Comparison of ENCODE assay signal across 34 cellular contexts in genomic region chr1:230812568-230812967, GRCh38.
"Had no signal": no experiment of that assay in that cellular context is flagged by ENCODE, and none has a peak within 500 bp of the region (broad histone marks: within the 10 kb centered on the region; RNA-seq: fewer than 3 reads in every experiment).

No MANE protein-coding gene starts in this region.

- ATAC-seq: activated CD8-positive, alpha-beta T cell treated with anti-CD3 and anti-CD28 coated beads for 36 hours; activated naive CD8-positive, alpha-beta T cell treated with anti-CD3 and anti-CD28 coated beads, Interleukin-2, amount 50 U/mL, for 24 hours had no signal

- H3K4me1 Mint-ChIP-seq: activated B cell treated with CpG ODN at 0.5 μM for 24 hours; activated CD4-positive, alpha-beta T cell treated with anti-CD3 and anti-CD28 coated beads, Interleukin-2, amount 10 ng/mL, durations not matched to agents 24 days and 14 days; activated naive CD4-positive, alpha-beta T cell treated with anti-CD3 and anti-CD28 coated beads, Interleukin-2, amount 10 ng/mL, durations not matched to agents 7 days and 5 days; activated naive CD4-positive, alpha-beta T cell treated with anti-CD3 and anti-CD28 coated beads, Interleukin-2, amount 50 U/mL, for 24 hours; activated naive CD8-positive, alpha-beta T cell treated with anti-CD3 and anti-CD28 coated beads, Interleukin-2, amount 10 ng/mL, durations not matched to agents 7 days and 5 days; activated naive CD8-positive, alpha-beta T cell treated with anti-CD3 and anti-CD28 coated beads, Interleukin-2, amount 50 U/mL, for 24 hours; central memory CD8-positive, alpha-beta T cell had no signal

- H3K4me3 ChIP-seq: ascending aorta, cardiac muscle cell had no signal

- H3K36me3 Mint-ChIP-seq: activated naive CD4-positive, alpha-beta T cell treated with anti-CD3 and anti-CD28 coated beads, Interleukin-2, amount 10 ng/mL, durations not matched to agents 7 days and 5 days; activated naive CD4-positive, alpha-beta T cell treated with anti-CD3 and anti-CD28 coated beads, Interleukin-2, amount 50 U/mL, for 24 hours; activated naive CD8-positive, alpha-beta T cell treated with anti-CD3 and anti-CD28 coated beads, Interleukin-2, amount 10 ng/mL, durations not matched to agents 7 days and 5 days had no signal

- H3K27ac ChIP-seq: ascending aorta, cardiac muscle cell, VCaP had no signal

- FAIRE-seq: bronchial epithelial cell had no signal

- H3K27ac Mint-ChIP-seq: activated B cell treated with CpG ODN at 0.5 μM for 24 hours; activated CD4-positive, alpha-beta memory T cell treated with anti-CD3 and anti-CD28 coated beads for 36 hours; activated CD4-positive, alpha-beta T cell treated with anti-CD3 and anti-CD28 coated beads, Interleukin-2, amount 10 ng/mL, durations not matched to agents 24 days and 14 days; activated CD8-positive, alpha-beta T cell treated with anti-CD3 and anti-CD28 coated beads for 36 hours; activated naive CD4-positive, alpha-beta T cell treated with anti-CD3 and anti-CD28 coated beads, Interleukin-2, amount 10 ng/mL, durations not matched to agents 7 days and 5 days; activated naive CD8-positive, alpha-beta T cell; activated naive CD8-positive, alpha-beta T cell treated with anti-CD3 and anti-CD28 coated beads, Interleukin-2, amount 10 ng/mL, durations not matched to agents 7 days and 5 days; activated naive CD8-positive, alpha-beta T cell treated with anti-CD3 and anti-CD28 coated beads, Interleukin-2, amount 50 U/mL, for 24 hours; activated T-helper 2 cell treated with anti-CD3 and anti-CD28 coated beads, Interferon-gamma antibody, Interleukin-2, Interleukin-4, amounts not matched to agents 10 μg/mL and 5 μg/mL and 100 μg/mL, durations not matched to agents 14 hours and 24 hours and 36 hours; brain; T-helper 2 cell treated with Interferon-gamma antibody and Interleukin-4, amounts not matched to agents 5 μg/mL and 100 μg/mL, for 36 hours had no signal

- H3K27me3 Mint-ChIP-seq: brain had no signal

- DNase-seq: activated B cell treated with CpG ODN at 0.5 μM for 24 hours; activated CD4-positive, alpha-beta memory T cell treated with anti-CD3 and anti-CD28 coated beads for 36 hours; activated CD4-positive, alpha-beta T cell treated with anti-CD3 and anti-CD28 coated beads for 4 hours; activated CD4-positive, alpha-beta T cell treated with anti-CD3 and anti-CD28 coated beads, Interleukin-2, amount 10 ng/mL, durations not matched to agents 24 days and 14 days; activated CD4-positive, alpha-beta T cell treated with anti-CD3 and anti-CD28 coated beads, Interleukin-2, amount 50 U/mL, for 1 hour; activated CD4-positive, alpha-beta T cell treated with anti-CD3 and anti-CD28 coated beads, Interleukin-2, amount 50 U/mL, for 4 hours; activated CD4-positive, CD25-positive, alpha-beta regulatory T cell treated with anti-CD3 and anti-CD28 coated beads, Interleukin-2, amount 50 U/mL, for 72 hours; activated CD8-positive, alpha-beta memory T cell treated with anti-CD3 and anti-CD28 coated beads, Interleukin-2, amount 50 U/mL, for 4 hours; activated CD8-positive, alpha-beta T cell treated with anti-CD3 and anti-CD28 coated beads for 36 hours; activated effector memory CD4-positive, alpha-beta T cell treated with Interleukin-2 at 50 U/mL for 16 hours; activated gamma-delta T cell; activated naive CD4-positive, alpha-beta T cell treated with anti-CD3 and anti-CD28 coated beads, Interleukin-2, amount 10 ng/mL, durations not matched to agents 7 days and 5 days; activated naive CD4-positive, alpha-beta T cell treated with Interleukin-2 at 50 U/mL for 16 hours; activated naive CD8-positive, alpha-beta T cell treated with anti-CD3 and anti-CD28 coated beads, Interleukin-2, amount 10 ng/mL, durations not matched to agents 7 days and 5 days; activated naive CD8-positive, alpha-beta T cell treated with anti-CD3 and anti-CD28 coated beads, Interleukin-2, amount 50 U/mL, for 24 hours; activated T-cell treated with anti-CD3 and anti-CD28 coated beads for 4 hours; activated T-cell treated with anti-CD3 and anti-CD28 coated beads, Interleukin-2, amount 50 U/mL, for 1 hour; activated T-cell treated with anti-CD3 and anti-CD28 coated beads, Interleukin-2, amount 50 U/mL, for 48 hours; amygdala; anterior cingulate cortex; caudate nucleus; cerebellar nuclear complex; T-helper 2 cell; T-helper 9 cell had no signal

- H3K36me3 ChIP-seq: ascending aorta, cardiac muscle cell had no signal

- H3K27me3 ChIP-seq: ascending aorta had no signal

- H3K4me3 Mint-ChIP-seq: activated B cell treated with CpG ODN at 0.5 μM for 24 hours; activated CD4-positive, alpha-beta memory T cell treated with anti-CD3 and anti-CD28 coated beads for 36 hours; activated CD4-positive, alpha-beta T cell treated with anti-CD3 and anti-CD28 coated beads, Interleukin-2, amount 10 ng/mL, durations not matched to agents 24 days and 14 days; activated CD8-positive, alpha-beta T cell treated with anti-CD3 and anti-CD28 coated beads for 36 hours; activated naive CD4-positive, alpha-beta T cell treated with anti-CD3 and anti-CD28 coated beads, Interleukin-2, amount 10 ng/mL, durations not matched to agents 7 days and 5 days; activated naive CD4-positive, alpha-beta T cell treated with anti-CD3 and anti-CD28 coated beads, Interleukin-2, amount 50 U/mL, for 24 hours; activated naive CD8-positive, alpha-beta T cell; activated naive CD8-positive, alpha-beta T cell treated with anti-CD3 and anti-CD28 coated beads, Interleukin-2, amount 10 ng/mL, durations not matched to agents 7 days and 5 days; activated naive CD8-positive, alpha-beta T cell treated with anti-CD3 and anti-CD28 coated beads, Interleukin-2, amount 50 U/mL, for 24 hours; brain; central memory CD8-positive, alpha-beta T cell; T-helper 2 cell treated with Interferon-gamma antibody and Interleukin-4, amounts not matched to agents 5 μg/mL and 100 μg/mL, for 36 hours had no signal
